20 cellular contexts compared by ENCODE assay signal in genomic region chr13:20686863-20687579, GRCh38. TPM values are rescaled to one million over a fixed set of nuclear protein-coding genes. Genes with fewer than 3 reads are reported as not detected.
A peak's percentile ranks its signal among the peaks of the same experiment; 100 is the strongest.
DNase-seq lines count a peak whose midpoint lies in the region; ATAC-seq, FAIRE-seq and TF ChIP-seq lines count a peak whose summit lies in the region.
"Had no signal": no experiment of that assay in that cellular context is flagged by ENCODE, and none has a peak within 500 bp of the region (broad histone marks: within the 10 kb centered on the region; RNA-seq: fewer than 3 reads in every experiment).

No MANE protein-coding gene starts in this region.

- ATAC-seq in GM18867 (IDR thresholded peaks at IDR 0.05; ENCODE audit: unreplicated experiment) (no peak), HG02973 (IDR thresholded peaks at IDR 0.05; ENCODE audit: unreplicated experiment) (no peak)
- ATAC-seq: A549 had no signal

- H3K4me1 Mint-ChIP-seq in chondrocyte (ENCODE audit: low read depth), result peaks cover 14% of the 10 kb centered on the region
- H3K4me1 Mint-ChIP-seq: B cell had no signal

- TF ChIP-seq CTCF in chondrocyte (IDR thresholded peaks at IDR 0.05) (no peak), D721Med (IDR thresholded peaks at IDR 0.05; ENCODE audit: insufficient read depth, missing control alignments) (no peak)

- DNase-seq in EH (ENCODE audit: low read depth) (peak; percentile 19), HAP-1 (ENCODE audit: low spot score in 2 of 2) (peak; percentile 55 to 56), chondrocyte (ENCODE audit: low spot score) (no peak), iris pigment epithelial cell (ENCODE audit: low read depth) (peak; percentile 38), epidermal melanocyte (ENCODE audit: insufficient read length, low spot score) (no peak), D721Med (ENCODE audit: insufficient read length, low spot score) (no peak)
- DNase-seq: DMS79, GM23248, Kasumi-1, NCI-H1694 treated with DMSO at 0.1 percent for 48 hours, NCI-H2081 treated with DMSO at 0.1 percent for 48 hours, NCI-H2171 treated with DMSO at 0.1 percent for 48 hours, NCI-H524 treated with DMSO at 0.1 percent for 48 hours, OCI-M1 had no signal

- in situ Hi-C loops in HAP-1 (cut with MboI; ENCODE audit: low sequenced_read_pairs), result no loop called here

- H3K36me3 Mint-ChIP-seq in chondrocyte (ENCODE audit: low read depth), result no peaks in the 10 kb centered on the region

- H3K27me3 ChIP-seq in HAP-1 (ENCODE audit: low read depth), result no peaks in the 10 kb centered on the region

- H3K4me3 Mint-ChIP-seq in chondrocyte (ENCODE audit: unreplicated experiment), result no peak overlapping the region
- H3K4me3 Mint-ChIP-seq: B cell, CD14-positive monocyte had no signal

- no peaks in the 10 kb centered on the region for H3K9me3 Mint-ChIP-seq in chondrocyte (ENCODE audit: low read depth)
- H3K9me3 Mint-ChIP-seq: CD14-positive monocyte had no signal

- H3K9me3 ChIP-seq in HAP-1, result no peaks in the 10 kb centered on the region
- H3K9me3 ChIP-seq: A549 had no signal

- peaks cover 22% of the 10 kb centered on the region for H3K4me1 ChIP-seq in HAP-1
- H3K4me1 ChIP-seq: A549 had no signal

- H3K4me3 ChIP-seq in HAP-1, result no peak overlapping the region
- H3K4me3 ChIP-seq: A549, GM23248 had no signal

- FAIRE-seq in D721Med (lab: Jason Lieb, UNC), result no peak
- FAIRE-seq: A549, RCC 7860 had no signal

- no peaks in the 10 kb centered on the region for H3K27me3 Mint-ChIP-seq in chondrocyte (ENCODE audit: low read depth)
- H3K27me3 Mint-ChIP-seq: B cell had no signal

- H3K36me3 ChIP-seq in HAP-1 (replicated peaks), result no peaks in the 10 kb centered on the region

- peak overlapping the region; percentile 54 for H3K27ac Mint-ChIP-seq in chondrocyte (ENCODE audit: unreplicated experiment)
- H3K27ac Mint-ChIP-seq: B cell had no signal

RNA-seq across cellular contexts. Expression of gene IL17D, which starts 16.5 kb away (rescaled TPM):
- total RNA-seq in chondrocyte, result 6.0 to 12.3 TPM (median 12.1 TPM) in 3 replicates
- total RNA-seq: B cell had no signal

Comparison
In these comparisons a context has a peak if more than half of its experiments do, and no peak if none do; other contexts are left out.
1. DNase-seq: peak in EH (single experiment), HAP-1 (2 of 2) and iris pigment epithelial cell (single experiment); none in chondrocyte (single experiment), epidermal melanocyte (single experiment) and D721Med (single experiment).